ENCODE assay signal across 11 cellular contexts in the genomic region with DNA sequence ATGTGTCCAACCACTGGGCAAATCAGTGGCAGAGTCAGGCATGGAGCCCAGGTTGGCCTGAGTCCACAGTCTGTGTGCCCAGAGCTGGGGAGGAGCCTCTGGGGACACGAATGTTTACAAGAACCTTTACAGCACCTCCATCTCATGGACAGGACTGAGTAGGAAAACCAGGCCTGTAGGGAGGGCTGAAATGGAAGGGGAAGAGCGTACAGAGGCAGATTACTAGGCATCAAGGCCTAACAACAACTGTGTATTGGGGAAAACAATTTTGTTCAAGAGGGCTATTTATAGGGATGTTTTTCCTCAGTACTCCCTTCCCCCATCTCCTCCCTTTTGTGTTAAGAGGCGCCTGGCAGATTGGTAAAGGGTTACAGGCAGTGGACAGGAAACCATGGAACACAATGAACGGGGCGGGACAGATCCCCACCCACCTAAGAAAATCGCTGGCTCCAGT. TPM values are rescaled to one million over a fixed set of nuclear protein-coding genes. Genes with fewer than 3 reads are reported as not detected.
A peak's percentile ranks its signal among the peaks of the same experiment; 100 is the strongest.
DNase-seq lines count a peak whose midpoint lies in the region; ATAC-seq, FAIRE-seq and TF ChIP-seq lines count a peak whose summit lies in the region.
"Had no signal": no experiment of that assay in that cellular context is flagged by ENCODE, and none has a peak within 500 bp of the region (broad histone marks: within the 10 kb centered on the region; RNA-seq: fewer than 3 reads in every experiment).

No MANE protein-coding gene starts in this region.

- no peak overlapping the region for H3K4me3 ChIP-seq in pancreas

- no peak for TF ChIP-seq POLR2A in GM18505 (IDR thresholded peaks at IDR 0.05; ENCODE audit: borderline replicate concordance, extremely low read depth, insufficient read depth, insufficient read length)

- H3K4me1 ChIP-seq in pancreas = no peaks in the 10 kb centered on the region

- ATAC-seq in pancreas = peak; percentile 62 to 88 (median 74)
- no peak for ATAC-seq in GM18505 (IDR thresholded peaks at IDR 0.05; ENCODE audit: unreplicated experiment)

- H3K36me3 ChIP-seq in pancreas = no peaks in the 10 kb centered on the region

- no peak overlapping the region for H3K4me3 Mint-ChIP-seq in activated T-helper 1 cell treated with anti-CD3 and anti-CD28 coated beads, Interleukin-12 subunit alpha, Interleukin-12 subunit beta, Interleukin-2, Interleukin-4 antibody, amounts not matched to agents 30 ng/mL and 10 ng/mL and 1 ng/mL, durations not matched to agents 14 hours and 24 hours and 36 hours

- H3K27ac ChIP-seq in pancreas = no peak overlapping the region

- peaks cover 21% of the 10 kb centered on the region for H3K9me3 Mint-ChIP-seq in activated T-helper 1 cell treated with anti-CD3 and anti-CD28 coated beads, Interleukin-12 subunit alpha, Interleukin-12 subunit beta, Interleukin-2, Interleukin-4 antibody, amounts not matched to agents 30 ng/mL and 10 ng/mL and 1 ng/mL, durations not matched to agents 14 hours and 24 hours and 36 hours

- no peaks in the 10 kb centered on the region for H3K27me3 ChIP-seq in pancreas

- H3K4me1 Mint-ChIP-seq in activated T-helper 1 cell treated with anti-CD3 and anti-CD28 coated beads, Interleukin-12 subunit alpha, Interleukin-12 subunit beta, Interleukin-2, Interleukin-4 antibody, amounts not matched to agents 30 ng/mL and 10 ng/mL and 1 ng/mL, durations not matched to agents 14 hours and 24 hours and 36 hours (ENCODE audit: low read depth) = peaks cover 5% of the 10 kb centered on the region

- WGBS in pancreas, 2 donors = 67 to 74% methylated on average over 6 of the region's 6 CpGs

- DNase-seq in DMS 273 (lab: John Stamatoyannopoulos, UW; ENCODE audit: unreplicated experiment) (peak; percentile 88), RPMI7951 (ENCODE audit: low read depth) (peak; percentile 41), cardiac septum (ENCODE audit: low spot score) (peak; percentile 84), pancreas (peak in 4 of 6 donors; percentile 41 to 67 (median 52))
- DNase-seq in activated T-helper 1 cell treated with anti-CD3 and anti-CD28 coated beads, Interleukin-12 subunit alpha, Interleukin-12 subunit beta, Interleukin-2, Interleukin-4 antibody, amounts not matched to agents 30 ng/mL and 10 ng/mL and 1 ng/mL, durations not matched to agents 14 hours and 24 hours and 36 hours (ENCODE audit: low spot score) = no peak
- DNase-seq in effector CD8-positive, alpha-beta T cell (lab: John Stamatoyannopoulos, UW) = no peak
- DNase-seq in activated T-cell treated with anti-CD3 and anti-CD28 coated beads, Interleukin-2, amount 50 U/mL, for 1 hour = no peak
- DNase-seq: AML-193, amniotic stem cell, GOT3 had no signal

- peaks cover 7% of the 10 kb centered on the region for H3K27me3 Mint-ChIP-seq in activated T-helper 1 cell treated with anti-CD3 and anti-CD28 coated beads, Interleukin-12 subunit alpha, Interleukin-12 subunit beta, Interleukin-2, Interleukin-4 antibody, amounts not matched to agents 30 ng/mL and 10 ng/mL and 1 ng/mL, durations not matched to agents 14 hours and 24 hours and 36 hours (ENCODE audit: insufficient read depth)

- no peak for FAIRE-seq in pancreas (lab: Jason Lieb, UNC)

- peaks cover 4% of the 10 kb centered on the region for H3K36me3 Mint-ChIP-seq in activated T-helper 1 cell treated with anti-CD3 and anti-CD28 coated beads, Interleukin-12 subunit alpha, Interleukin-12 subunit beta, Interleukin-2, Interleukin-4 antibody, amounts not matched to agents 30 ng/mL and 10 ng/mL and 1 ng/mL, durations not matched to agents 14 hours and 24 hours and 36 hours (ENCODE audit: low read depth)

- no peak for TF ChIP-seq CTCF in pancreas (IDR thresholded peaks at IDR 0.05)

- H3K9me3 ChIP-seq in pancreas = no peaks in the 10 kb centered on the region

- intact Hi-C loops in cardiac septum (cut with DNase I) = loop anchor here (1.0 to 10.0 kb wide), 4 partner anchors 15 to 406 kb away; partner anchors contain the start of gene ARHGAP31
- intact Hi-C loops in pancreas (cut with DNase I) = no loop called here
- intact Hi-C loops in activated T-helper 1 cell treated with anti-CD3 and anti-CD28 coated beads, Interleukin-12 subunit alpha, Interleukin-12 subunit beta, Interleukin-2, Interleukin-4 antibody, amounts not matched to agents 30 ng/mL and 10 ng/mL and 1 ng/mL, durations not matched to agents 14 hours and 24 hours and 36 hours (cut with micrococcal nuclease) = loop anchor here (5.0 kb wide), 1 partner anchor 43 kb away; no protein-coding TSS in a partner anchor

- no peak overlapping the region for H3K27ac Mint-ChIP-seq in activated T-helper 1 cell treated with anti-CD3 and anti-CD28 coated beads, Interleukin-12 subunit alpha, Interleukin-12 subunit beta, Interleukin-2, Interleukin-4 antibody, amounts not matched to agents 30 ng/mL and 10 ng/mL and 1 ng/mL, durations not matched to agents 14 hours and 24 hours and 36 hours

RNA-seq across cellular contexts. Expression of gene ARHGAP31, which starts 15.1 kb away (rescaled TPM):
- 4.2 and 4.7 TPM in 2 replicates for total RNA-seq in RPMI7951 (2014; rRNA removed; shearing (Covaris generic))
- 35.7 TPM for total RNA-seq in cardiac septum
- 1 to 10 TPM; 2.6 to 8.3 (median 3.5) TPM for total RNA-seq in pancreas
- 1 to 10 TPM; 1.5 TPM for polyA plus RNA-seq in pancreas
- total RNA-seq in activated T-helper 1 cell treated with anti-CD3 and anti-CD28 coated beads, Interleukin-12 subunit alpha, Interleukin-12 subunit beta, Interleukin-2, Interleukin-4 antibody, amounts not matched to agents 30 ng/mL and 10 ng/mL and 1 ng/mL, durations not matched to agents 14 hours and 24 hours and 36 hours = 7.5 and 8.0 TPM in 2 replicates

RNA-seq across cellular contexts. Expression of gene B4GALT4, which starts 38.5 kb away (rescaled TPM):
- 19.2 and 20.3 TPM in 2 replicates for total RNA-seq in RPMI7951 (2014; rRNA removed; shearing (Covaris generic))
- total RNA-seq in cardiac septum (13.2 TPM), pancreas (10 to 100 TPM in 5 of 6 donors, 1 to 10 TPM in 1; 9.1 to 20.1 (median 13.8) TPM)
- 10 to 100 TPM; 17.7 to 22.9 TPM for polyA plus RNA-seq in pancreas
- 14.1 and 18.6 TPM in 2 replicates for total RNA-seq in activated T-helper 1 cell treated with anti-CD3 and anti-CD28 coated beads, Interleukin-12 subunit alpha, Interleukin-12 subunit beta, Interleukin-2, Interleukin-4 antibody, amounts not matched to agents 30 ng/mL and 10 ng/mL and 1 ng/mL, durations not matched to agents 14 hours and 24 hours and 36 hours

Comparison
In these comparisons a context has a peak if more than half of its experiments do, and no peak if none do; other contexts are left out.
1. DNase-seq: peak in DMS 273 (single experiment), RPMI7951 (single experiment), cardiac septum (single experiment) and pancreas (4 of 6); none in activated T-helper 1 cell treated with anti-CD3 and anti-CD28 coated beads, Interleukin-12 subunit alpha, Interleukin-12 subunit beta, Interleukin-2, Interleukin-4 antibody, amounts not matched to agents 30 ng/mL and 10 ng/mL and 1 ng/mL, durations not matched to agents 14 hours and 24 hours and 36 hours (single experiment), effector CD8-positive, alpha-beta T cell (single experiment) and activated T-cell treated with anti-CD3 and anti-CD28 coated beads, Interleukin-2, amount 50 U/mL, for 1 hour (single experiment).
2. intact Hi-C loops: an anchor here in cardiac septum (1.0 to 10.0 kb wide) and activated T-helper 1 cell treated with anti-CD3 and anti-CD28 coated beads, Interleukin-12 subunit alpha, Interleukin-12 subunit beta, Interleukin-2, Interleukin-4 antibody, amounts not matched to agents 30 ng/mL and 10 ng/mL and 1 ng/mL, durations not matched to agents 14 hours and 24 hours and 36 hours (5.0 kb wide); none called in pancreas.